16 cellular contexts compared by ENCODE assay signal in the genomic region with DNA sequence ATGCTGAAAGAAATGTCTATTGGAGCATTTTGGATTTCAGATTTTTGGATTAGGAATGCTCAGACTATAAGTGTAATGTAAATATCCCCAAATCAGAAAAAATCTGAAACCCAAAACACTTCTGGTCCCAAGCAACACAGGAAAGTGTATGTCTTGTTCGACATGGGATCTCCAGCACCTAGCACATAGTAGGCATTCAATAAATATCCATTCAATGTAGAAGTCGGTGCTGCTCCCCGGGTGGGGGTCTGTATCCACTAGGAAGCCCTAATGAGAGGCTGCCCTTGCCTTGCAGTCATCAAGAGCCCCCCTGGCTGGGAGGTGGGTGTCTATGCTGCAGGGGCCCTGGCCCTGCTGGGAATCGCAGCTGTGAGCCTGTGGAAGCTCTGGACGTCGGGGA. TPM values are rescaled to one million over a fixed set of nuclear protein-coding genes. Genes with fewer than 3 reads are reported as not detected.
DNase-seq lines count a peak whose midpoint lies in the region; ATAC-seq and TF ChIP-seq lines count a peak whose summit lies in the region.
"Had no signal": no experiment of that assay in that cellular context is flagged by ENCODE, and none has a peak within 500 bp of the region (broad histone marks: within the 10 kb centered on the region; RNA-seq: fewer than 3 reads in every experiment).

No MANE protein-coding gene starts in this region.

- no peaks in the 10 kb centered on the region for H3K9me3 ChIP-seq in SJSA1 (replicated peaks)
- H3K9me3 ChIP-seq in fibroblast of lung (ENCODE audit: control insufficient read depth, insufficient read depth, low read depth, low read length), result no peaks in the 10 kb centered on the region
- no peaks in the 10 kb centered on the region for H3K9me3 ChIP-seq in uterus

- DNase-seq in HFFc6, result no peak
- DNase-seq in SJSA1 (ENCODE audit: low read depth in 1 of 2, low spot score in 2 of 2), result peak in 1 of 2 experiments; percentile 51
- DNase-seq in fibroblast of lung (ENCODE audit: low read depth in 2 of 2), result no peak
- DNase-seq in uterus, result no peak
- no peak for DNase-seq in NCI-H1930 (lab: John Stamatoyannopoulos, UW)
- DNase-seq: KG1, NCI-H1092, NCI-H2107, NCI-H526, SHP77 had no signal

- peaks cover 32% of the 10 kb centered on the region for H3K4me1 Mint-ChIP-seq in HFFc6 (ENCODE audit: low read depth)

- H3K36me3 ChIP-seq in SJSA1 (no peaks in the 10 kb centered on the region), fibroblast of lung (ENCODE audit: control insufficient read depth, insufficient read depth, low read length) (no peaks in the 10 kb centered on the region), uterus (no peaks in the 10 kb centered on the region)

- H3K4me3 Mint-ChIP-seq in HFFc6, result peak overlapping the region; percentile 27
- H3K4me3 Mint-ChIP-seq: GM23338 had no signal

- intact Hi-C loops in uterus (cut with DNase I; ENCODE audit: low total_unique reads), result no loop called here

- H3K27me3 ChIP-seq in SJSA1 (replicated peaks), result no peaks in the 10 kb centered on the region
- H3K27me3 ChIP-seq in fibroblast of lung (ENCODE audit: control insufficient read depth, insufficient read depth, low read length), result peaks cover under 1% of the 10 kb centered on the region
- no peaks in the 10 kb centered on the region for H3K27me3 ChIP-seq in uterus

- TF ChIP-seq CTCF in HFFc6 (IDR thresholded peaks at IDR 0.05), result no peak
- TF ChIP-seq CTCF in fibroblast of lung (conservative IDR thresholded peaks at IDR 0.05 in 1 of 2, IDR thresholded peaks at IDR 0.05 in 1 of 2; ENCODE audit: low read depth in 1 of 2, low read length in 2 of 2), result no peak
- TF ChIP-seq CTCF in uterus (IDR thresholded peaks at IDR 0.05), result no peak

- no peak for ATAC-seq in HG02588 (IDR thresholded peaks at IDR 0.05; ENCODE audit: unreplicated experiment)
- no peak for ATAC-seq in GM19452 (IDR thresholded peaks at IDR 0.05; ENCODE audit: unreplicated experiment)
- ATAC-seq: GM23338 had no signal

- no peak overlapping the region for H3K9ac ChIP-seq in fibroblast of lung (ENCODE audit: insufficient read depth, low read length)

- H3K79me2 ChIP-seq in fibroblast of lung (ENCODE audit: control insufficient read depth, insufficient read depth, low read length), result no peaks in the 10 kb centered on the region

- no peak overlapping the region; the same call in 1 of the 2 replicates for H3K27ac Mint-ChIP-seq in HFFc6
- H3K27ac Mint-ChIP-seq: GM23338 had no signal

- TF ChIP-seq POLR2A in uterus (IDR thresholded peaks at IDR 0.05), result no peak

- H3K36me3 Mint-ChIP-seq in HFFc6 (ENCODE audit: low read depth), result no peaks in the 10 kb centered on the region
- H3K36me3 Mint-ChIP-seq: CD14-positive monocyte had no signal

- H3K27me3 Mint-ChIP-seq in HFFc6 (ENCODE audit: insufficient read depth), result peaks cover 17% of the 10 kb centered on the region

- no peaks in the 10 kb centered on the region for H4K20me1 ChIP-seq in fibroblast of lung (ENCODE audit: control insufficient read depth, extremely low read depth, insufficient read depth, low read length)

- H3K4me3 ChIP-seq in SJSA1, result no peak overlapping the region
- H3K4me3 ChIP-seq in fibroblast of lung (replicated peaks in 1 of 4; ENCODE audit: control extremely low read depth in 1 of 4, insufficient read depth in 1 of 4, low read depth in 3 of 4, low read length in 4 of 4), result no peak overlapping the region
- H3K4me3 ChIP-seq in uterus, result no peak overlapping the region
- H3K4me3 ChIP-seq: GM23338 had no signal

- peaks cover 51% of the 10 kb centered on the region for H3K4me1 ChIP-seq in SJSA1 (replicated peaks)
- H3K4me1 ChIP-seq in fibroblast of lung (ENCODE audit: control insufficient read depth, extremely low read depth, insufficient read depth, low read length), result peaks cover 18% of the 10 kb centered on the region
- no peaks in the 10 kb centered on the region for H3K4me1 ChIP-seq in uterus

- H3K27ac ChIP-seq in SJSA1, result peak overlapping the region; percentile 14
- H3K27ac ChIP-seq in fibroblast of lung (ENCODE audit: insufficient read depth, low read length), result no peak overlapping the region
- peak overlapping the region; percentile 9 to 63 for H3K27ac ChIP-seq in uterus

- H3K9me3 Mint-ChIP-seq in HFFc6, result no peaks in the 10 kb centered on the region
- H3K9me3 Mint-ChIP-seq: GM23338 had no signal

- H3K4me2 ChIP-seq in fibroblast of lung (ENCODE audit: extremely low read depth, insufficient read depth, low read length), result peak overlapping the region; percentile 13
- H3K4me2 ChIP-seq: GM23338 had no signal

- no peak overlapping the region for H2AFZ ChIP-seq in fibroblast of lung (ENCODE audit: low read length)
- H2AFZ ChIP-seq: GM23338 had no signal

RNA-seq across cellular contexts. Expression of gene SYT12, which starts 11.4 kb away (rescaled TPM):
- not detected for total RNA-seq in HFFc6 (2021; fragmentation: NEBNext Ultra II Directional; extraction: Animal tissue kit (Norgen Biotek cat#: 25700))
- 0.13 and 0.29 TPM in 2 replicates for total RNA-seq in SJSA1 (2014; rRNA removed; shearing (Covaris generic))
- total RNA-seq in fibroblast of lung, result under 0.01 and 0.26 TPM in 2 replicates
- 0.07 TPM in 1 of 2 replicates, not detected in the other for polyA plus RNA-seq in fibroblast of lung
- 0.21 TPM in 1 of 2 replicates, not detected in the other for polyA plus RNA-seq in fibroblast of lung (2012)
- 0.12 and 0.15 TPM in 2 replicates for polyA minus RNA-seq in fibroblast of lung (ENCODE audit: low replicate concordance)
- under 1 TPM in 2 of 4 donors, not detected in 2; 0.55 to 0.61 TPM for total RNA-seq in uterus
- polyA plus RNA-seq: CD14-positive monocyte had no signal

RNA-seq across cellular contexts. Expression of gene RHOD, which starts 22.3 kb away (rescaled TPM):
- total RNA-seq in HFFc6 (2021; fragmentation: NEBNext Ultra II Directional; extraction: Animal tissue kit (Norgen Biotek cat#: 25700)), result 10 to 100 TPM in 2 of 6 experiments, 1 to 10 TPM in 4; 5.2 to 17.8 (median 6.1) TPM
- total RNA-seq in SJSA1 (2014; rRNA removed; shearing (Covaris generic)), result not detected in 2 replicates
- total RNA-seq in fibroblast of lung (12.9 and 13.4 TPM in 2 replicates), uterus (10 to 100 TPM in 2 of 4 donors, 1 to 10 TPM in 2; 9.4 to 23.6 (median 10.4) TPM)
- polyA plus RNA-seq in fibroblast of lung, result 4.7 and 11.6 TPM in 2 replicates
- polyA plus RNA-seq in fibroblast of lung (2012), result 9.1 and 22.5 TPM in 2 replicates
- 14.6 and 25.9 TPM in 2 replicates for polyA minus RNA-seq in fibroblast of lung (ENCODE audit: low replicate concordance)
- total RNA-seq: G401 had no signal
- polyA plus RNA-seq: CD14-positive monocyte had no signal

RNA-seq across cellular contexts. Expression of gene C11orf86, which starts 59.2 kb away (rescaled TPM):
- not detected for total RNA-seq in HFFc6 (2021; fragmentation: NEBNext Ultra II Directional; extraction: Animal tissue kit (Norgen Biotek cat#: 25700))
- total RNA-seq in SJSA1 (2014; rRNA removed; shearing (Covaris generic)), result not detected in 2 replicates
- not detected in 2 replicates for total RNA-seq in fibroblast of lung
- polyA plus RNA-seq in fibroblast of lung, result not detected in 2 replicates
- polyA plus RNA-seq in fibroblast of lung (2012), result not detected in 2 replicates
- polyA minus RNA-seq in fibroblast of lung (ENCODE audit: low replicate concordance), result not detected in 2 replicates
- not detected for total RNA-seq in uterus
- total RNA-seq: G401, MCF 10A had no signal
- polyA plus RNA-seq: CD14-positive monocyte had no signal
